In genomic region chr13:108961542-108962125, GRCh38 we compare ENCODE assay signal across 8 cellular contexts.
A peak's percentile ranks its signal among the peaks of the same experiment; 100 is the strongest.
DNase-seq lines count a peak whose midpoint lies in the region; ATAC-seq and TF ChIP-seq lines count a peak whose summit lies in the region.

No MANE protein-coding gene starts in this region.

- peak; percentile 19 for DNase-seq in activated CD4-positive, alpha-beta memory T cell treated with anti-CD3 and anti-CD28 coated beads, Interleukin-2, amount 10 ng/mL, durations not matched to agents 7 days and 5 days
- no peak for DNase-seq in activated CD4-positive, alpha-beta memory T cell treated with anti-CD3 and anti-CD28 coated beads for 36 hours
- DNase-seq in NOMO-1 treated with dmso at 0.1 percent for 144 hours (lab: John Stamatoyannopoulos, UW; ENCODE audit: unreplicated experiment) (peak; percentile 41), left kidney (ENCODE audit: low read depth, low spot score) (peak; percentile 75), transverse colon (no peak)
- DNase-seq in central memory CD8-positive, alpha-beta T cell (ENCODE audit: low spot score in 2 of 2): no peak

- H3K27me3 Mint-ChIP-seq in activated CD4-positive, alpha-beta memory T cell treated with anti-CD3 and anti-CD28 coated beads, Interleukin-2, amount 10 ng/mL, durations not matched to agents 7 days and 5 days: no peaks in the 10 kb centered on the region
- no peaks in the 10 kb centered on the region for H3K27me3 Mint-ChIP-seq in activated CD4-positive, alpha-beta memory T cell treated with anti-CD3 and anti-CD28 coated beads for 36 hours
- no peaks in the 10 kb centered on the region for H3K27me3 Mint-ChIP-seq in central memory CD8-positive, alpha-beta T cell

- in situ Hi-C loops in transverse colon (cut with MboI; ENCODE audit: low pct_ligation_motif_present in 1 of 4, low pct_unique_long_range_greater_than_20kb in 1 of 4, low sequenced_read_pairs in 3 of 4): loop anchor here (10.0 to 25.0 kb wide), 4 partner anchors 826 to 1451 kb away; partner anchors contain the start of gene IRS2 (in 1 of the 4)

- TF ChIP-seq EP300 in transverse colon (IDR thresholded peaks at IDR 0.05; ENCODE audit: low read depth): no peak

- ATAC-seq in GM21526 (IDR thresholded peaks at IDR 0.05; ENCODE audit: low FRiP score, unreplicated experiment): peak; percentile 94
- peak; percentile 96 for ATAC-seq in HG03575 (IDR thresholded peaks at IDR 0.05; ENCODE audit: extremely low read depth, insufficient number of reproducible peaks, low FRiP score, unreplicated experiment)
- peak; percentile 28 for ATAC-seq in central memory CD8-positive, alpha-beta T cell (replicated peaks; ENCODE audit: extremely low read depth, poor library complexity, severe bottlenecking)

- TF ChIP-seq POLR2A in transverse colon (IDR thresholded peaks at IDR 0.05): no peak

- H3K27ac ChIP-seq in transverse colon: no peak overlapping the region

- CTCF ChIA-PET in activated CD4-positive, alpha-beta memory T cell treated with anti-CD3 and anti-CD28 coated beads, Interleukin-2, amount 10 ng/mL, durations not matched to agents 7 days and 5 days (lab: Charles Lee): interaction anchor here (0.5 to 2.5 kb wide), 7 partner anchors 11 to 1156 kb away, joined by 3 to 11 read pairs (median 6); no protein-coding TSS in a partner anchor
- CTCF ChIA-PET in activated CD4-positive, alpha-beta memory T cell treated with anti-CD3 and anti-CD28 coated beads for 36 hours (lab: Charles Lee): interaction anchor here (0.6 to 2.1 kb wide), 20 partner anchors 8 to 1986 kb away, joined by 3 to 10 read pairs (median 3); no protein-coding TSS in a partner anchor

- 14 to 15% methylated on average over 5 to 7 of the region's 7 CpGs for WGBS in transverse colon (ENCODE audit: low coverage in 1 of 2), 2 donors

- no peaks in the 10 kb centered on the region for H3K4me1 ChIP-seq in transverse colon

- H3K4me1 Mint-ChIP-seq in activated CD4-positive, alpha-beta memory T cell treated with anti-CD3 and anti-CD28 coated beads, Interleukin-2, amount 10 ng/mL, durations not matched to agents 7 days and 5 days: peaks cover 2% of the 10 kb centered on the region
- H3K4me1 Mint-ChIP-seq in activated CD4-positive, alpha-beta memory T cell treated with anti-CD3 and anti-CD28 coated beads for 36 hours (ENCODE audit: low read depth): peaks cover 2% of the 10 kb centered on the region
- H3K4me1 Mint-ChIP-seq in central memory CD8-positive, alpha-beta T cell: no peaks in the 10 kb centered on the region

- H3K27me3 ChIP-seq in transverse colon: no peaks in the 10 kb centered on the region

- H3K27ac Mint-ChIP-seq in activated CD4-positive, alpha-beta memory T cell treated with anti-CD3 and anti-CD28 coated beads, Interleukin-2, amount 10 ng/mL, durations not matched to agents 7 days and 5 days: no peak overlapping the region
- no peak overlapping the region for H3K27ac Mint-ChIP-seq in activated CD4-positive, alpha-beta memory T cell treated with anti-CD3 and anti-CD28 coated beads for 36 hours
- H3K27ac Mint-ChIP-seq in central memory CD8-positive, alpha-beta T cell (ENCODE audit: low read depth): no peak overlapping the region

- no peaks in the 10 kb centered on the region for H3K9me3 Mint-ChIP-seq in activated CD4-positive, alpha-beta memory T cell treated with anti-CD3 and anti-CD28 coated beads, Interleukin-2, amount 10 ng/mL, durations not matched to agents 7 days and 5 days
- no peaks in the 10 kb centered on the region for H3K9me3 Mint-ChIP-seq in activated CD4-positive, alpha-beta memory T cell treated with anti-CD3 and anti-CD28 coated beads for 36 hours
- H3K9me3 Mint-ChIP-seq in central memory CD8-positive, alpha-beta T cell: no peaks in the 10 kb centered on the region

- POLR2A ChIA-PET in activated CD4-positive, alpha-beta memory T cell treated with anti-CD3 and anti-CD28 coated beads, Interleukin-2, amount 10 ng/mL, durations not matched to agents 7 days and 5 days (lab: Charles Lee): no interaction called here
- POLR2A ChIA-PET in activated CD4-positive, alpha-beta memory T cell treated with anti-CD3 and anti-CD28 coated beads for 36 hours (lab: Charles Lee): no interaction called here

- peak; percentile 76 to 87 (median 84) for TF ChIP-seq CTCF in transverse colon (IDR thresholded peaks at IDR 0.05)

- no peaks in the 10 kb centered on the region for H3K9me3 ChIP-seq in transverse colon

- H3K36me3 Mint-ChIP-seq in activated CD4-positive, alpha-beta memory T cell treated with anti-CD3 and anti-CD28 coated beads, Interleukin-2, amount 10 ng/mL, durations not matched to agents 7 days and 5 days (ENCODE audit: low read depth): no peaks in the 10 kb centered on the region
- no peaks in the 10 kb centered on the region for H3K36me3 Mint-ChIP-seq in activated CD4-positive, alpha-beta memory T cell treated with anti-CD3 and anti-CD28 coated beads for 36 hours
- H3K36me3 Mint-ChIP-seq in central memory CD8-positive, alpha-beta T cell (ENCODE audit: insufficient read depth): no peaks in the 10 kb centered on the region

- H3K4me3 ChIP-seq in transverse colon: no peak overlapping the region

- H3K36me3 ChIP-seq in transverse colon: no peaks in the 10 kb centered on the region

- intact Hi-C loops in activated CD4-positive, alpha-beta memory T cell treated with anti-CD3 and anti-CD28 coated beads for 36 hours (cut with micrococcal nuclease): loop anchor here (1.0 to 10.0 kb wide), 4 partner anchors 173 to 1155 kb away; no protein-coding TSS in a partner anchor
- intact Hi-C loops in transverse colon (cut with DNase I; ENCODE audit: low total_unique reads): loop anchor here (10.0 kb wide), 1 partner anchor 1173 kb away; no protein-coding TSS in a partner anchor

- H3K4me3 Mint-ChIP-seq in activated CD4-positive, alpha-beta memory T cell treated with anti-CD3 and anti-CD28 coated beads, Interleukin-2, amount 10 ng/mL, durations not matched to agents 7 days and 5 days: no peak overlapping the region
- no peak overlapping the region for H3K4me3 Mint-ChIP-seq in activated CD4-positive, alpha-beta memory T cell treated with anti-CD3 and anti-CD28 coated beads for 36 hours
- H3K4me3 Mint-ChIP-seq in central memory CD8-positive, alpha-beta T cell: no peak overlapping the region

Comparison
In these comparisons a context has a peak if more than half of its experiments do, and no peak if none do; other contexts are left out.
1. DNase-seq: peak in activated CD4-positive, alpha-beta memory T cell treated with anti-CD3 and anti-CD28 coated beads, Interleukin-2, amount 10 ng/mL, durations not matched to agents 7 days and 5 days (single experiment), NOMO-1 treated with dmso at 0.1 percent for 144 hours (single experiment) and left kidney (single experiment); none in activated CD4-positive, alpha-beta memory T cell treated with anti-CD3 and anti-CD28 coated beads for 36 hours (single experiment), central memory CD8-positive, alpha-beta T cell (0 of 2) and transverse colon (single experiment).
2. ATAC-seq: peak in every context shown above with its lines; median percentile 96 in HG03575; 94 in GM21526; 28 in central memory CD8-positive, alpha-beta T cell.